In the genomic region with DNA sequence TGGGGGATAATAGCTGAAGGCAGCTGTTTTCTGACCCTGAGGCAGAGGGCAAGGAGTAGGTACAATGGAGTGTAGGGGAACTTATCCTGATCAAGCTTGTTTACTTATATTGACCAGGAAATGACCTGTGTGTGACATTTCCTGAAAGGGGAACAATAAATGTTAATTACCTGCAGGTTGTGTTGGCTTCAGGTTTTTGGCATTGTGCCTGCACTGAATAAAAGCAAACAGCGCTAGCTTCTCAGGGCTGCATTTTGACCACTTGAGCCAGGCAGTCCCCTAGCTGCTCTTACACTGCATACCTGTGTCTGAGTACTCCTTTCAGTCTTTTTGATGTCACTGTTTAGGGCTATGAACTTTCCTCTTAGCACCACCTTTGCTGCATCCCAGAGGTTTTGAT, we compare ENCODE assay signal across 25 cellular contexts. TPM values are rescaled to one million over a fixed set of nuclear protein-coding genes. Genes with fewer than 3 reads are reported as not detected.
DNase-seq lines count a peak whose midpoint lies in the region; ATAC-seq and TF ChIP-seq lines count a peak whose summit lies in the region.
"Had no signal": no experiment of that assay in that cellular context is flagged by ENCODE, and none has a peak within 500 bp of the region (broad histone marks: within the 10 kb centered on the region; RNA-seq: fewer than 3 reads in every experiment).

No MANE protein-coding gene starts in this region.

- TF ChIP-seq RAD21 in Ishikawa (IDR thresholded peaks at IDR 0.05; ENCODE audit: low read depth) = no peak

- DNase-seq in DMS 273 (lab: John Stamatoyannopoulos, UW; ENCODE audit: unreplicated experiment) (peak; percentile 6), DMS 273 treated with DMSO at 0.1 percent for 48 hours (lab: John Stamatoyannopoulos, UW) (no peak), OCI-LY7 (ENCODE audit: low spot score) (peak; percentile 63), lung microvascular endothelial cell (ENCODE audit: low read depth in 2 of 2) (peak; percentile 16 to 33), NCI-H1694 treated with DMSO at 0.1 percent for 48 hours (lab: John Stamatoyannopoulos, UW) (no peak)
- DNase-seq in effector CD8-positive, alpha-beta T cell (lab: John Stamatoyannopoulos, UW) = no peak
- DNase-seq: activated CD4-positive, CD25-positive, alpha-beta regulatory T cell; activated CD8-positive, alpha-beta T cell treated with anti-CD3 and anti-CD28 coated beads, Interleukin-2, amount 10 ng/mL, durations not matched to agents 7 days and 5 days; activated gamma-delta T cell treated with Interleukin-2 at 50 U/mL for 16 hours; activated T-cell treated with anti-CD3 and anti-CD28 coated beads, Interleukin-2, amount 50 U/mL, for 1 hour; brain microvascular endothelial cell; Caco-2; H9; KG1; NCI-H1048; NCI-H2107; NCI-H526; occipital lobe; Right ventricle myocardium superior; spleen; T-helper 9 cell had no signal

- peaks cover 31% of the 10 kb centered on the region; the same call in 1 of the 2 replicates for H3K9me3 ChIP-seq in OCI-LY7 (ENCODE audit: low read length)
- H3K9me3 ChIP-seq: Caco-2 had no signal

- no peak overlapping the region for H3K4me2 ChIP-seq in OCI-LY7 (ENCODE audit: low read length)

- H3K27ac ChIP-seq in OCI-LY7 (ENCODE audit: low read depth, low read length, poor library complexity, severe bottlenecking) = no peak overlapping the region
- H3K27ac ChIP-seq: 22Rv1, brain microvascular endothelial cell, spleen, tibial nerve had no signal

- no peaks in the 10 kb centered on the region for H3K4me1 ChIP-seq in OCI-LY7 (ENCODE audit: insufficient read depth, low read length, poor library complexity, severe bottlenecking)
- H3K4me1 ChIP-seq: Caco-2, spleen, tibial nerve had no signal

- CTCF ChIA-PET in OCI-LY7 (lab: Charles Lee; ENCODE audit: unreplicated experiment) = no interaction called here

- no peak for TF ChIP-seq CTCF in OCI-LY7 (conservative IDR thresholded peaks at IDR 0.05; ENCODE audit: low read length)

- H2AFZ ChIP-seq in OCI-LY7 (ENCODE audit: low read length) = no peak overlapping the region

- no TSS peak for BruUV-seq in OCI-LY7 (replicated peaks; lab: Mats Ljungman, UMichigan)

- no peak for ATAC-seq in GM21825 (IDR thresholded peaks at IDR 0.05; ENCODE audit: unreplicated experiment)
- ATAC-seq: activated CD8-positive, alpha-beta T cell treated with anti-CD3 and anti-CD28 coated beads, Interleukin-2, amount 10 ng/mL, durations not matched to agents 7 days and 5 days had no signal

- no peak overlapping the region for H3K4me3 ChIP-seq in OCI-LY7 (ENCODE audit: low read depth, low read length, poor library complexity, severe bottlenecking)
- H3K4me3 ChIP-seq: spleen, tibial nerve had no signal

- H3K79me2 ChIP-seq in OCI-LY7 (ENCODE audit: insufficient read depth, low read depth, low read length) = no peaks in the 10 kb centered on the region

- intact Hi-C loops in OCI-LY7 (cut with micrococcal nuclease; ENCODE audit: unreplicated experiment) = no loop called here

- no peak for TF ChIP-seq EP300 in Ishikawa (IDR thresholded peaks at IDR 0.05; ENCODE audit: borderline replicate concordance)

- no peaks in the 10 kb centered on the region for H3K9me2 ChIP-seq in OCI-LY7 (ENCODE audit: insufficient read depth, low read length)

- H3K36me3 ChIP-seq in OCI-LY7 (ENCODE audit: insufficient read depth, low read length) = peaks cover 10% of the 10 kb centered on the region; the same call in 1 of the 2 replicates
- H3K36me3 ChIP-seq: brain microvascular endothelial cell, spleen, tibial nerve had no signal

- H4K20me1 ChIP-seq in OCI-LY7 (ENCODE audit: insufficient read depth, low read length) = no peaks in the 10 kb centered on the region

- POLR2A ChIA-PET in OCI-LY7 (lab: Charles Lee) = interaction anchor here (0.9 kb wide), 1 partner anchor 40 kb away, joined by 3 read pairs; the partner anchor contains the start of genes CEPT1 and DRAM2

TF ChIP-seq in Ishikawa, 13 proteins besides CTCF, POLR2A, EP300 and RAD21:
- TF ChIP-seq EGR1 (IDR thresholded peaks at IDR 0.05) (no peak), CEBPB (IDR thresholded peaks at IDR 0.05) (no peak), TAF1 (IDR thresholded peaks at IDR 0.05; ENCODE audit: low read depth) (no peak), NFIC (IDR thresholded peaks at IDR 0.05) (0 out of 2 replicates have a peak, but pooled peaks have one; percentile 34), TEAD4 (IDR thresholded peaks at IDR 0.05) (no peak), ZBTB7A (IDR thresholded peaks at IDR 0.05; ENCODE audit: low read depth) (no peak)
- TF ChIP-seq, protein P1, sequence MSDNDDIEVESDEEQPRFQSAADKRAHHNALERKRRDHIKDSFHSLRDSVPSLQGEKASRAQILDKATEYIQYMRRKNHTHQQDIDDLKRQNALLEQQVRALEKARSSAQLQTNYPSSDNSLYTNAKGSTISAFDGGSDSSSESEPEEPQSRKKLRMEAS (IDR thresholded peaks at IDR 0.05) = no peak

RNA-seq across cellular contexts. Expression of gene DRAM2, which starts 40.6 kb away (rescaled TPM):
- total RNA-seq in OCI-LY7 (2014; rRNA removed; shearing (Covaris generic)) = 75.2 and 84.2 TPM in 2 replicates
- total RNA-seq in OCI-LY7 (2022) (83.5 and 87.9 TPM in 2 replicates), lung microvascular endothelial cell (35.5 and 40.5 TPM in 2 replicates)

RNA-seq across cellular contexts. Expression of gene CEPT1, which starts 40.7 kb away (rescaled TPM):
- 41.5 and 44.9 TPM in 2 replicates for total RNA-seq in OCI-LY7 (2014; rRNA removed; shearing (Covaris generic))
- total RNA-seq in OCI-LY7 (2022) (59.0 TPM in 2 replicates), lung microvascular endothelial cell (26.2 and 33.1 TPM in 2 replicates)

Comparison
In these comparisons a context has a peak if more than half of its experiments do, and no peak if none do; other contexts are left out.
1. DNase-seq: peak in DMS 273 (single experiment), OCI-LY7 (single experiment) and lung microvascular endothelial cell (2 of 2); none in DMS 273 treated with DMSO at 0.1 percent for 48 hours (single experiment), NCI-H1694 treated with DMSO at 0.1 percent for 48 hours (single experiment) and effector CD8-positive, alpha-beta T cell (single experiment).